In genomic region chr11:63785823-63786222, GRCh38 we compare ENCODE assay signal across 1 cellular context.
TF ChIP-seq lines count a peak whose summit lies in the region.

No MANE protein-coding gene starts in this region.

TF ChIP-seq in K562, 482 proteins besides CTCF, POLR2A, EP300 and RAD21 (continued from another document):
- TF ChIP-seq CEBPZ (IDR thresholded peaks at IDR 0.05; ENCODE audit: borderline replicate concordance, low read depth, low read length) (no peak), RBBP5 (IDR thresholded peaks at IDR 0.05; ENCODE audit: borderline replicate concordance, insufficient read depth, low read length, poor library complexity, severe bottlenecking) (no peak), CXXC5 (CRISPR knock-in tag; IDR thresholded peaks at IDR 0.05) (no peak), NCOA1 (IDR thresholded peaks at IDR 0.05; ENCODE audit: low read depth) (no peak), HINFP (tag; conservative IDR thresholded peaks at IDR 0.05; ENCODE audit: low read depth) (0 out of 2 replicates have a peak, but pooled peaks have one; percentile 13), SRSF7 (optimal IDR thresholded peaks at IDR 0.05; ENCODE audit: low read depth, low read length) (no peak), CHD2 (IDR thresholded peaks at IDR 0.05; ENCODE audit: low read depth, low read length) (no peak), POLR2H (tag; IDR thresholded peaks at IDR 0.05; ENCODE audit: low read depth) (no peak), YY1 (IDR thresholded peaks at IDR 0.05; ENCODE audit: borderline replicate concordance in 1 of 3, control insufficient read depth in 1 of 3, extremely low read depth in 1 of 3, insufficient read depth in 3 of 3, insufficient read length in 1 of 3, insufficient replicate concordance in 2 of 3, low read depth in 1 of 3, low read length in 2 of 3) (no peak), CREB5 (CRISPR knock-in tag; IDR thresholded peaks at IDR 0.05) (no peak), KDM1A (IDR thresholded peaks at IDR 0.05) (no peak), ZNF174 (CRISPR knock-in tag; IDR thresholded peaks at IDR 0.05) (no peak), DEAF1 (CRISPR knock-in tag; IDR thresholded peaks at IDR 0.05) (no peak), ZBTB26 (CRISPR knock-in tag; IDR thresholded peaks at IDR 0.05) (0 out of 2 replicates have a peak, but pooled peaks have one; percentile 15), HNRNPUL1 (IDR thresholded peaks at IDR 0.05; ENCODE audit: low read length) (no peak)
